In genomic region chr2:100620481-100620880, GRCh38 we compare ENCODE assay signal across 25 cellular contexts.
"Had no signal": no experiment of that assay in that cellular context is flagged by ENCODE, and none has a peak within 500 bp of the region (broad histone marks: within the 10 kb centered on the region; RNA-seq: fewer than 3 reads in every experiment).

No MANE protein-coding gene starts in this region.

- FAIRE-seq: astrocyte, endometrium, endothelial cell of umbilical vein, frontal cortex had no signal

- H3K4me3 Mint-ChIP-seq: activated CD4-positive, alpha-beta memory T cell treated with anti-CD3 and anti-CD28 coated beads for 36 hours; activated CD4-positive, alpha-beta T cell treated with anti-CD3 and anti-CD28 coated beads for 36 hours; activated CD4-positive, alpha-beta T cell treated with anti-CD3 and anti-CD28 coated beads, Interleukin-2, amount 10 ng/mL, durations not matched to agents 24 days and 14 days; activated naive CD8-positive, alpha-beta T cell; activated T-helper 1 cell treated with anti-CD3 and anti-CD28 coated beads, Interleukin-12 subunit alpha, Interleukin-12 subunit beta, Interleukin-2, Interleukin-4 antibody, amounts not matched to agents 30 ng/mL and 10 ng/mL and 1 ng/mL, durations not matched to agents 14 hours and 24 hours and 36 hours had no signal

- H3K4me3 ChIP-seq: colonic mucosa had no signal

- H3K36me3 ChIP-seq: brain microvascular endothelial cell, colonic mucosa had no signal

- H3K4me1 Mint-ChIP-seq: activated CD4-positive, alpha-beta T cell treated with anti-CD3 and anti-CD28 coated beads, Interleukin-2, amount 10 ng/mL, durations not matched to agents 24 days and 14 days had no signal

- DNase-seq: activated CD4-positive, alpha-beta memory T cell treated with anti-CD3 and anti-CD28 coated beads for 36 hours; activated CD4-positive, alpha-beta T cell treated with anti-CD3 and anti-CD28 coated beads for 36 hours; activated CD4-positive, alpha-beta T cell treated with anti-CD3 and anti-CD28 coated beads, Interleukin-2, amount 10 ng/mL, durations not matched to agents 24 days and 14 days; activated CD4-positive, CD25-positive, alpha-beta regulatory T cell; activated CD4-positive, CD25-positive, alpha-beta regulatory T cell treated with anti-CD3 and anti-CD28 coated beads, Interleukin-2, amount 50 U/mL, for 72 hours; activated gamma-delta T cell treated with Interleukin-2 at 50 U/mL for 16 hours; activated naive CD4-positive, alpha-beta T cell treated with anti-CD3 and anti-CD28 coated beads, Interleukin-2, amount 50 U/mL, for 16 hours; activated naive CD4-positive, alpha-beta T cell treated with Interleukin-2 at 50 U/mL for 16 hours; activated T-cell treated with anti-CD3 and anti-CD28 coated beads, Interleukin-2, amount 50 U/mL, for 1 hour; amniotic stem cell; anterior cingulate cortex; brain microvascular endothelial cell; central memory CD4-positive, alpha-beta T cell; cerebellar nuclear complex; colonic mucosa; effector CD8-positive, alpha-beta T cell; foreskin fibroblast; T-helper 2 cell had no signal

- H3K36me3 Mint-ChIP-seq: activated CD4-positive, alpha-beta memory T cell treated with anti-CD3 and anti-CD28 coated beads for 36 hours; activated naive CD8-positive, alpha-beta T cell had no signal

- ATAC-seq: activated CD4-positive, alpha-beta T cell treated with anti-CD3 and anti-CD28 coated beads for 36 hours had no signal

- H3K27me3 Mint-ChIP-seq: activated CD4-positive, alpha-beta memory T cell treated with anti-CD3 and anti-CD28 coated beads for 36 hours; activated CD4-positive, alpha-beta T cell treated with anti-CD3 and anti-CD28 coated beads for 36 hours; activated naive CD8-positive, alpha-beta T cell had no signal

- H3K27me3 ChIP-seq: brain microvascular endothelial cell, colonic mucosa had no signal

- H3K27ac Mint-ChIP-seq: activated CD4-positive, alpha-beta memory T cell treated with anti-CD3 and anti-CD28 coated beads for 36 hours; activated CD4-positive, alpha-beta T cell treated with anti-CD3 and anti-CD28 coated beads for 36 hours; activated CD4-positive, alpha-beta T cell treated with anti-CD3 and anti-CD28 coated beads, Interleukin-2, amount 10 ng/mL, durations not matched to agents 24 days and 14 days; activated naive CD8-positive, alpha-beta T cell; activated T-helper 1 cell treated with anti-CD3 and anti-CD28 coated beads, Interleukin-12 subunit alpha, Interleukin-12 subunit beta, Interleukin-2, Interleukin-4 antibody, amounts not matched to agents 30 ng/mL and 10 ng/mL and 1 ng/mL, durations not matched to agents 14 hours and 24 hours and 36 hours had no signal

- H3K27ac ChIP-seq: brain microvascular endothelial cell, colonic mucosa, epithelial cell of prostate had no signal

- H3K9me3 ChIP-seq: colonic mucosa had no signal

- H3K9me3 Mint-ChIP-seq: activated CD4-positive, alpha-beta T cell treated with anti-CD3 and anti-CD28 coated beads, Interleukin-2, amount 10 ng/mL, durations not matched to agents 24 days and 14 days; activated T-helper 1 cell treated with anti-CD3 and anti-CD28 coated beads, Interleukin-12 subunit alpha, Interleukin-12 subunit beta, Interleukin-2, Interleukin-4 antibody, amounts not matched to agents 30 ng/mL and 10 ng/mL and 1 ng/mL, durations not matched to agents 14 hours and 24 hours and 36 hours had no signal

- H3K4me1 ChIP-seq: colonic mucosa had no signal
